9 cellular contexts compared by ENCODE assay signal in genomic region chr17:74749262-74750038, GRCh38. TPM values are rescaled to one million over a fixed set of nuclear protein-coding genes. Genes with fewer than 3 reads are reported as not detected.
DNase-seq lines count a peak whose midpoint lies in the region; ATAC-seq, FAIRE-seq and TF ChIP-seq lines count a peak whose summit lies in the region.
"Had no signal": no experiment of that assay in that cellular context is flagged by ENCODE, and none has a peak within 500 bp of the region (broad histone marks: within the 10 kb centered on the region; RNA-seq: fewer than 3 reads in every experiment).

No MANE protein-coding gene starts in this region.

- peak overlapping the region; percentile 90 for H3K4me2 ChIP-seq in A549

- TF ChIP-seq CTCF in A549 (IDR thresholded peaks at IDR 0.05) = no peak
- no peak for TF ChIP-seq CTCF in heart right ventricle (IDR thresholded peaks at IDR 0.05)

- H3K27ac ChIP-seq in A549 (peak overlapping the region; percentile 71 to 87), heart right ventricle (peak overlapping the region in 9 of 10 donors; percentile 70 to 92 (median 84))

- H3K9me3 ChIP-seq in A549 (no peaks in the 10 kb centered on the region), heart right ventricle (no peaks in the 10 kb centered on the region)

- CTCF ChIA-PET in A549 (lab: Yijun Ruan, JAX) = interaction anchor here (0.6 to 21.5 kb wide), 9 partner anchors 11 to 183 kb away, joined by 3 to 705 read pairs (median 4); partner anchors contain the start of gene NAT9

- POLR2A ChIA-PET in A549 (lab: Yijun Ruan, JAX) = interaction anchor here (1.0 to 1.7 kb wide), 7 partner anchors 10 to 124 kb away, joined by 3 to 15 read pairs (median 4); partner anchors contain the start of gene FDXR

- TF ChIP-seq EP300 in A549 (IDR thresholded peaks at IDR 0.05) = no peak

- peak overlapping the region; percentile 76 for H3K4me3 ChIP-seq in A549
- H3K4me3 ChIP-seq in heart right ventricle = peak overlapping the region; percentile 68 to 95 (median 88)

- DNase-seq in A549 (ENCODE audit: low read depth in 1 of 2, low spot score in 1 of 2) (no peak), LoVo (ENCODE audit: low spot score) (peak; percentile 52), heart right ventricle (no peak), sciatic nerve (ENCODE audit: low spot score) (no peak), cerebellar nuclear complex (lab: John Stamatoyannopoulos, UW) (no peak)
- DNase-seq in activated T-helper 9 cell treated with anti-CD3 and anti-CD28 coated beads, Interleukin-2, amount 50 U/mL, for 16 hours (ENCODE audit: low read depth) = peak; percentile 27

- WGBS in A549 (ENCODE audit: missing lambda C conversion rate) = 25% methylated on average over 35 of the region's 47 CpGs
- 10 to 11% methylated on average over 47 of the region's 47 CpGs for WGBS in heart right ventricle, 2 donors

- peak; percentile 7 to 8; a peak in 4 of 6 replicates for ATAC-seq in A549
- peak; percentile 2 for ATAC-seq in GM19397 (IDR thresholded peaks at IDR 0.05; ENCODE audit: unreplicated experiment)
- peak in 5 of 8 donors; percentile 0 to 16 (median 14) for ATAC-seq in heart right ventricle
- ATAC-seq in sciatic nerve = peak; percentile 1
- no peak for ATAC-seq in GM18517 (IDR thresholded peaks at IDR 0.05; ENCODE audit: unreplicated experiment)

- H3K4me1 ChIP-seq in A549 (peaks cover 30% of the 10 kb centered on the region), heart right ventricle (peaks cover 7 to 79% (median 43%) of the 10 kb centered on the region in 9 donors)

- FAIRE-seq in A549 (lab: Jason Lieb, UNC) = no peak
- FAIRE-seq: GM18507 had no signal

- H3K36me3 ChIP-seq in heart right ventricle = peaks cover 0 to 4% (median 0%) of the 10 kb centered on the region in 9 donors

- no peak for TF ChIP-seq POLR2A in A549 (IDR thresholded peaks at IDR 0.05; ENCODE audit: low read length)

- no peak for TF ChIP-seq RAD21 in A549 (conservative IDR thresholded peaks at IDR 0.05 in 1 of 2, IDR thresholded peaks at IDR 0.05 in 1 of 2)

- no peaks in the 10 kb centered on the region for H3K27me3 ChIP-seq in heart right ventricle

- intact Hi-C loops in heart right ventricle (cut with DNase I) = loop anchor here in 4 of 10 donors (2.0 to 10.0 kb wide), 5 partner anchors 21 to 545 kb away; partner anchors contain the start of gene RPL38 (in 1 of the 4)
- intact Hi-C loops in sciatic nerve (cut with DNase I) = loop anchor here (5.0 kb wide), 1 partner anchor 33 kb away; no protein-coding TSS in a partner anchor

TF ChIP-seq in A549, 52 proteins besides CTCF, POLR2A, EP300 and RAD21:
- TF ChIP-seq RFX5 (IDR thresholded peaks at IDR 0.05) (no peak), E2F6 (IDR thresholded peaks at IDR 0.05; ENCODE audit: borderline replicate concordance, low read depth) (0 out of 2 replicates have a peak, but pooled peaks have one; percentile 8)
- TF ChIP-seq, protein P1, sequence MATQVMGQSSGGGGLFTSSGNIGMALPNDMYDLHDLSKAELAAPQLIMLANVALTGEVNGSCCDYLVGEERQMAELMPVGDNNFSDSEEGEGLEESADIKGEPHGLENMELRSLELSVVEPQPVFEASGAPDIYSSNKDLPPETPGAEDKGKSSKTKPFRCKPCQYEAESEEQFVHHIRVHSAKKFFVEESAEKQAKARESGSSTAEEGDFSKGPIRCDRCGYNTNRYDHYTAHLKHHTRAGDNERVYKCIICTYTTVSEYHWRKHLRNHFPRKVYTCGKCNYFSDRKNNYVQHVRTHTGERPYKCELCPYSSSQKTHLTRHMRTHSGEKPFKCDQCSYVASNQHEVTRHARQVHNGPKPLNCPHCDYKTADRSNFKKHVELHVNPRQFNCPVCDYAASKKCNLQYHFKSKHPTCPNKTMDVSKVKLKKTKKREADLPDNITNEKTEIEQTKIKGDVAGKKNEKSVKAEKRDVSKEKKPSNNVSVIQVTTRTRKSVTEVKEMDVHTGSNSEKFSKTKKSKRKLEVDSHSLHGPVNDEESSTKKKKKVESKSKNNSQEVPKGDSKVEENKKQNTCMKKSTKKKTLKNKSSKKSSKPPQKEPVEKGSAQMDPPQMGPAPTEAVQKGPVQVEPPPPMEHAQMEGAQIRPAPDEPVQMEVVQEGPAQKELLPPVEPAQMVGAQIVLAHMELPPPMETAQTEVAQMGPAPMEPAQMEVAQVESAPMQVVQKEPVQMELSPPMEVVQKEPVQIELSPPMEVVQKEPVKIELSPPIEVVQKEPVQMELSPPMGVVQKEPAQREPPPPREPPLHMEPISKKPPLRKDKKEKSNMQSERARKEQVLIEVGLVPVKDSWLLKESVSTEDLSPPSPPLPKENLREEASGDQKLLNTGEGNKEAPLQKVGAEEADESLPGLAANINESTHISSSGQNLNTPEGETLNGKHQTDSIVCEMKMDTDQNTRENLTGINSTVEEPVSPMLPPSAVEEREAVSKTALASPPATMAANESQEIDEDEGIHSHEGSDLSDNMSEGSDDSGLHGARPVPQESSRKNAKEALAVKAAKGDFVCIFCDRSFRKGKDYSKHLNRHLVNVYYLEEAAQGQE (IDR thresholded peaks at IDR 0.05) = no peak
- TF ChIP-seq, protein P2, sequence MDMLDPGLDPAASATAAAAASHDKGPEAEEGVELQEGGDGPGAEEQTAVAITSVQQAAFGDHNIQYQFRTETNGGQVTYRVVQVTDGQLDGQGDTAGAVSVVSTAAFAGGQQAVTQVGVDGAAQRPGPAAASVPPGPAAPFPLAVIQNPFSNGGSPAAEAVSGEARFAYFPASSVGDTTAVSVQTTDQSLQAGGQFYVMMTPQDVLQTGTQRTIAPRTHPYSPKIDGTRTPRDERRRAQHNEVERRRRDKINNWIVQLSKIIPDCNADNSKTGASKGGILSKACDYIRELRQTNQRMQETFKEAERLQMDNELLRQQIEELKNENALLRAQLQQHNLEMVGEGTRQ (IDR thresholded peaks at IDR 0.05) = no peak

RNA-seq across cellular contexts. Expression of gene NHERF1, which starts 1.0 kb away (rescaled TPM):
- polyA plus RNA-seq in A549 (2011; rRNA removed) = 50.2 and 51.5 TPM in 2 replicates
- polyA plus RNA-seq in A549 (2012; cell fraction: cytosol; rRNA removed) = 42.4 and 49.5 TPM in 2 replicates
- 39.5 and 41.7 TPM in 2 replicates for polyA plus RNA-seq in A549 (2012; cell fraction: nucleus; rRNA removed)
- polyA plus RNA-seq in A549 (2017; fragmentation: RNase III; extraction: RNeasy Plus Mini Kit Qiagen cat#74134 plus additional on column Dnase treatment) = 34.2 to 41.5 TPM (median 40.8 TPM) in 3 replicates
- 48.8 and 51.2 TPM in 2 replicates for polyA minus RNA-seq in A549 (2011; rRNA and poly(A)+ RNA removed)
- 10 to 100 TPM in 6 of 10 donors, 1 to 10 TPM in 4; 6.7 to 33.4 (median 12.7) TPM for total RNA-seq in heart right ventricle
- polyA plus RNA-seq in heart right ventricle = 10 to 100 TPM in 1 of 2 donors, 1 to 10 TPM in 1; 6.9 to 24.5 TPM
- 39.0 TPM for total RNA-seq in sciatic nerve

RNA-seq across cellular contexts. Expression of gene RAB37, which starts 12.4 kb away (rescaled TPM):
- polyA plus RNA-seq in A549 (2011; rRNA removed) (15.8 and 18.7 TPM in 2 replicates), A549 (2017; fragmentation: RNase III; extraction: RNeasy Plus Mini Kit Qiagen cat#74134 plus additional on column Dnase treatment) (1.1 to 2.8 TPM (median 2.4 TPM) in 3 replicates), heart right ventricle (1 to 10 TPM in 1 of 2 donors, under 1 TPM in 1; 0.93 to 2.7 TPM)
- polyA plus RNA-seq in A549 (2012; cell fraction: cytosol; rRNA removed) = 1.4 and 2.0 TPM in 2 replicates
- 2.5 and 2.9 TPM in 2 replicates for polyA plus RNA-seq in A549 (2012; cell fraction: nucleus; rRNA removed)
- 11.6 and 11.7 TPM in 2 replicates for polyA minus RNA-seq in A549 (2011; rRNA and poly(A)+ RNA removed)
- total RNA-seq in heart right ventricle (1 to 10 TPM in 9 of 10 donors, under 1 TPM in 1; 0.95 to 2.8 (median 1.6) TPM), sciatic nerve (3.6 TPM)

RNA-seq across cellular contexts. Expression of gene NAT9, which starts 26.7 kb away (rescaled TPM):
- polyA plus RNA-seq in A549 (2011; rRNA removed) (42.9 and 43.4 TPM in 2 replicates), A549 (2017; fragmentation: RNase III; extraction: RNeasy Plus Mini Kit Qiagen cat#74134 plus additional on column Dnase treatment) (63.7 to 74.3 TPM (median 71.4 TPM) in 3 replicates), heart right ventricle (10 to 100 TPM; 33.6 to 42.9 TPM)
- polyA plus RNA-seq in A549 (2012; cell fraction: cytosol; rRNA removed) = 46.5 and 51.1 TPM in 2 replicates
- 195 and 238 TPM in 2 replicates for polyA plus RNA-seq in A549 (2012; cell fraction: nucleus; rRNA removed)
- polyA minus RNA-seq in A549 (2011; rRNA and poly(A)+ RNA removed) = 48.7 and 56.5 TPM in 2 replicates
- total RNA-seq in heart right ventricle (10 to 100 TPM; 10.6 to 25.9 (median 17.0) TPM), sciatic nerve (50.3 TPM)

RNA-seq across cellular contexts. Expression of gene CD300LF, which starts 36.7 kb away (rescaled TPM):
- not detected in 2 replicates for polyA plus RNA-seq in A549 (2011; rRNA removed)
- not detected in 2 replicates for polyA plus RNA-seq in A549 (2012; cell fraction: cytosol; rRNA removed)
- not detected in 2 replicates for polyA plus RNA-seq in A549 (2012; cell fraction: nucleus; rRNA removed)
- polyA plus RNA-seq in A549 (2017; fragmentation: RNase III; extraction: RNeasy Plus Mini Kit Qiagen cat#74134 plus additional on column Dnase treatment) = not detected in 3 replicates
- not detected in 2 replicates for polyA minus RNA-seq in A549 (2011; rRNA and poly(A)+ RNA removed)
- 1 to 10 TPM in 1 of 10 donors, under 1 TPM in 6, not detected in 3; 0.13 to 4.5 (median 0.34) TPM for total RNA-seq in heart right ventricle
- polyA plus RNA-seq in heart right ventricle = under 1 TPM; 0.15 to 0.36 TPM
- 2.5 TPM for total RNA-seq in sciatic nerve

Comparison
In these comparisons a context has a peak if more than half of its experiments do, and no peak if none do; other contexts are left out.
1. DNase-seq: peak in LoVo (single experiment) and activated T-helper 9 cell treated with anti-CD3 and anti-CD28 coated beads, Interleukin-2, amount 50 U/mL, for 16 hours (single experiment); none in A549 (0 of 2), heart right ventricle (0 of 2), sciatic nerve (single experiment) and cerebellar nuclear complex (0 of 2).